ENCODE assay signal across 22 cellular contexts in the genomic region with DNA sequence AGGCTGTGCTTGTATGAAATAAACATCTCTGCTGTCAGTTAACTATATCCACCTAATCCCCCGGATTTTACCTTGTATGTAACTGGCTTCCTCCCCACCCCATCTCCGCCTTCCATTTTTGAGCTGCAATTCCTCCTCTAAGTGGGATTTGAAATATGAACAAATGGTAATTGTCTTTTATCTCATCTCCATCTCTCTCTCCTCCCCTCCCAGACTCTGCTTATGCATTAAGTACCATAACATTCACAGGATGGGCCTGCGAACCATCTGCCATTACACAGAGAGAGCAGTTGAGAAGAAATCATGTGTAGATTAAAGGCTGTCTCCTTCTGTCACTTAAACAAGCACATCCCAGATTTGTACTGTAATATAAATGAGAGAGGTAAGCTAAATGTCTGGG.
"Had no signal": no experiment of that assay in that cellular context is flagged by ENCODE, and none has a peak within 500 bp of the region (broad histone marks: within the 10 kb centered on the region; RNA-seq: fewer than 3 reads in every experiment).

No MANE protein-coding gene starts in this region.

- FAIRE-seq: small intestine had no signal

- H3K4me3 ChIP-seq: hepatocyte, left lung, lung, upper lobe of right lung had no signal

- H3K9me3 ChIP-seq: upper lobe of right lung had no signal

- H3K27ac ChIP-seq: hepatocyte, left lung, upper lobe of right lung had no signal

- H3K4me1 ChIP-seq: left lung, upper lobe of right lung had no signal

- ATAC-seq: activated CD8-positive, alpha-beta T cell treated with anti-CD3 and anti-CD28 coated beads, Interleukin-2, amount 10 ng/mL, durations not matched to agents 7 days and 5 days; left lung; sciatic nerve; stimulated activated naive B cell treated with anti-CD40 and anti-IgM and Interleukin-4, amounts not matched to agents 10 μg/mL and 1 μg/mL and 100 μg/mL, for 72 hours; upper lobe of right lung had no signal

- H3K27me3 ChIP-seq: hepatocyte, left lung, upper lobe of right lung had no signal

- DNase-seq: activated CD4-positive, alpha-beta T cell treated with anti-CD3 and anti-CD28 coated beads for 1 hour; activated CD4-positive, alpha-beta T cell treated with anti-CD3 and anti-CD28 coated beads, Interleukin-2, amount 50 U/mL, for 1 hour; activated CD8-positive, alpha-beta T cell treated with anti-CD3 and anti-CD28 coated beads, Interleukin-2, amount 10 ng/mL, durations not matched to agents 7 days and 5 days; activated gamma-delta T cell treated with Interleukin-2 at 50 U/mL for 16 hours; activated T-cell treated with anti-CD3 and anti-CD28 coated beads, Interleukin-2, amount 50 U/mL, for 1 hour; aorta; caudate nucleus; effector memory CD4-positive, alpha-beta T cell; foreskin melanocyte; immature natural killer cell; kidney glomerular epithelial cell; left lung; naive B cell; occipital lobe; small intestine; stimulated activated CD4-positive, alpha-beta T cell treated with anti-CD3 and anti-CD28 coated beads, Interleukin-2, amount 100 ng/mL, for 48 hours; stimulated activated CD8-positive, alpha-beta memory T cell treated with anti-CD3 and anti-CD28 coated beads, Interleukin-4, amount 100 ng/mL, for 48 hours; stimulated activated naive B cell treated with anti-CD40 and anti-IgM and Interleukin-4, amounts not matched to agents 10 μg/mL and 1 μg/mL and 100 μg/mL, for 72 hours; upper lobe of right lung had no signal

- H3K36me3 ChIP-seq: left lung, upper lobe of right lung had no signal
